ENCODE assay signal across 8 cellular contexts in the genomic region with DNA sequence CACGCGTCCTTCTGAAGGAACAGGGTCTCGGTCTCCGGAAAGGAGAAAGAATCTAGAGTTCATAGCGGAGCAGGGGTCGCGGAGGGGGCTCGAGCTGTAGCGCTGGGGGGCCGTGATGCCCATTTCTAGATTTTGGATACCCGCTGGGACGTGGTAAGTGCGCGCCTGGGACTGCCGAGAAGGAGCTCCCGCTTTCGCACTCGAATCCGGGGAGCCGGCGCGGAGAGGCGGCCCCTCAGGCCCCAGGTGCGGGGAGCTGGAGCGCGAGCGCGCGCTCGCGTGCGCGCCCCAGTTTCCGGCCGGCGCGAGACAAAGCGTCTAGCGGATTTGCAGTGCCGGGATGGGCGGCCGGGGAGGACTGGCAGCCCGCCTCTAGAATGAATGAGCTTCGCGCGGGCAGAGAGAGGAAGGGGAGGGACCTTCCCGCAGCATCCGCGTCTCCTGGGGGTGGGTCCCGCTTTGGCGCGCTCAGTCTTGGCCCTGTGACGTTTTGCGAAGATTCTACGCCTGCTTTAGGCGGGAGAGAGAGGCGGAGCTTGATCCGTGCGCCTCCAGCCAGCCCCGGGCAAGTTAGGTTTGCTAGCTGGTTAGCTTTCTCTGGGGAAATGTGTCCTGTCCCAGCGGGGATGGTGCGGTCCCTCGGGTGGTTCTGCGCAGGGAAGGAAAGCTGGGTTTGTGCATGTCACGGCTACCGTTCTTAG. TPM values are rescaled to one million over a fixed set of nuclear protein-coding genes. Genes with fewer than 3 reads are reported as not detected.
DNase-seq lines count a peak whose midpoint lies in the region; ATAC-seq and TF ChIP-seq lines count a peak whose summit lies in the region.

No MANE protein-coding gene starts in this region.

- no peaks in the 10 kb centered on the region for H3K9me3 Mint-ChIP-seq in activated B cell treated with CpG ODN at 0.5 μM for 24 hours

- intact Hi-C loops in activated B cell treated with CpG ODN at 0.5 μM for 24 hours (cut with micrococcal nuclease) = loop anchor here (1.0 to 2.0 kb wide), 6 partner anchors 30 to 1305 kb away; partner anchors contain the start of genes GRAMD2B, MARCHF3 and SLC12A2

- in situ Hi-C loops in GM18951 (cut with MboI; ENCODE audit: low sequenced_read_pairs, unreplicated experiment) = no loop called here

- H3K4me1 Mint-ChIP-seq in activated B cell treated with CpG ODN at 0.5 μM for 24 hours = peaks cover 36% of the 10 kb centered on the region

- ATAC-seq in HG03175 (IDR thresholded peaks at IDR 0.05; ENCODE audit: unreplicated experiment) (peak; percentile 68), activated B cell treated with CpG ODN at 0.5 μM for 24 hours (ENCODE audit: low read depth) (peak; percentile 65)

- peak overlapping the region; percentile 96 for H3K27ac Mint-ChIP-seq in activated B cell treated with CpG ODN at 0.5 μM for 24 hours

- POLR2A ChIA-PET in activated B cell treated with CpG ODN at 0.5 μM for 24 hours (lab: Charles Lee) = interaction anchor here (0.7 to 4.3 kb wide), 32 partner anchors 9 to 1305 kb away, joined by 3 to 48 read pairs (median 4); partner anchors contain the start of genes C5orf63, GRAMD2B, MARCHF3 and PHAX

- no peak for TF ChIP-seq CTCF in activated B cell treated with CpG ODN at 0.5 μM for 24 hours (IDR thresholded peaks at IDR 0.05)

- H3K27me3 Mint-ChIP-seq in activated B cell treated with CpG ODN at 0.5 μM for 24 hours = no peaks in the 10 kb centered on the region

- H3K36me3 Mint-ChIP-seq in activated B cell treated with CpG ODN at 0.5 μM for 24 hours (ENCODE audit: low read depth) = peaks cover 7% of the 10 kb centered on the region

- TF ChIP-seq POLR2A in GM18951 (IDR thresholded peaks at IDR 0.05; ENCODE audit: extremely low read depth, insufficient read depth, insufficient read length) = peak; percentile 95

- peak overlapping the region; percentile 88 for H3K27ac ChIP-seq in caudate nucleus (ENCODE audit: low read depth, low read length)

- CTCF ChIA-PET in activated B cell treated with CpG ODN at 0.5 μM for 24 hours (lab: Charles Lee) = interaction anchor here (0.7 to 9.2 kb wide), 13 partner anchors 9 to 253 kb away, joined by 3 to 185 read pairs (median 6); no protein-coding TSS in a partner anchor

- DNase-seq in AG08395 (ENCODE audit: low spot score) = peak; percentile 91
- peak; percentile 89 for DNase-seq in NCI-H2227 treated with DMSO at 0.1 percent for 48 hours (lab: John Stamatoyannopoulos, UW)
- DNase-seq in activated B cell treated with CpG ODN at 0.5 μM for 24 hours = peak; percentile 78
- DNase-seq in caudate nucleus (lab: John Stamatoyannopoulos, UW) = peak; percentile 37 to 97 (median 84)
- DNase-seq in islet precursor cell = peak; percentile 98
- peak; percentile 87 for DNase-seq in stimulated activated CD4-positive, alpha-beta T cell treated with anti-CD3 and anti-CD28 coated beads, Interleukin-12 subunit alpha, Interleukin-12 subunit beta, amount 100 ng/mL, for 4 hours

- H3K4me3 Mint-ChIP-seq in activated B cell treated with CpG ODN at 0.5 μM for 24 hours = peak overlapping the region; percentile 92

RNA-seq across cellular contexts. Expression of gene LMNB1, which starts 1.2 kb away (rescaled TPM):
- total RNA-seq in activated B cell treated with CpG ODN at 0.5 μM for 24 hours = 34.7 and 35.7 TPM in 2 replicates

Comparison
In these comparisons a context has a peak if more than half of its experiments do, and no peak if none do; other contexts are left out.
1. Peak in every context shown above with its lines: DNase-seq, ATAC-seq and H3K27ac ChIP-seq.